1 cellular context compared by ENCODE assay signal in the genomic region with DNA sequence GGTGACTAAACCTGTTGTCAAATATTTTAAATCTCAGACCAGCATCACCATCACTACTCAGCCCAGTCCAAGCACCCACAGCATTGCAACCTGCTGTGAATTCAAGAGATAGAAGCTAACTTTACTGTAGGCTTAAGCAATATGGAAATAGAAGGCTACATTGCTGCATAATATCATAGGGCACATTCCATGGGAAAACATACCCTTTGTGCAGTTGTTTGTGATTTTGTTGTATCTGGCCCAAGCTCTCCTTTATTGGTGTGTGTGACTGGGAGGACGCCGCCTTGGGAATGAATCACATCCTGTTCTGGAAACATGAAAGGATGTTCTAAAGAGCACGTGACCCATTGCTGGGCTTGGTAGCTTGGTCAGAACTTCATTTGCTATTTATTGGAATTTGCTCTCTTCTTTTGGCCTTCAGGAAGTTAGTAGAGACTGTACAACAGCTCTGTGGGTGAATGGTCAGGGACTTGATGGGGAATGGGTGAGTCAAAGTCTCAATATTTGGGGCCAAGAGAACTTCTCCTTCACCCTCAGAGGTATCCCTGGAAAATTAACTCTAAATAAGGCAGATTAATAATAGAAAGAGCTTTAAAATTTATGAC.
TF ChIP-seq lines count a peak whose summit lies in the region.

No MANE protein-coding gene starts in this region.

TF ChIP-seq in HepG2, 621 proteins besides CTCF, POLR2A, EP300 and RAD21 (continued from another document and continues in another):
- TF ChIP-seq, protein P1, sequence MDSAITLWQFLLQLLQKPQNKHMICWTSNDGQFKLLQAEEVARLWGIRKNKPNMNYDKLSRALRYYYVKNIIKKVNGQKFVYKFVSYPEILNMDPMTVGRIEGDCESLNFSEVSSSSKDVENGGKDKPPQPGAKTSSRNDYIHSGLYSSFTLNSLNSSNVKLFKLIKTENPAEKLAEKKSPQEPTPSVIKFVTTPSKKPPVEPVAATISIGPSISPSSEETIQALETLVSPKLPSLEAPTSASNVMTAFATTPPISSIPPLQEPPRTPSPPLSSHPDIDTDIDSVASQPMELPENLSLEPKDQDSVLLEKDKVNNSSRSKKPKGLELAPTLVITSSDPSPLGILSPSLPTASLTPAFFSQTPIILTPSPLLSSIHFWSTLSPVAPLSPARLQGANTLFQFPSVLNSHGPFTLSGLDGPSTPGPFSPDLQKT (CRISPR knock-in tag; IDR thresholded peaks at IDR 0.05; ENCODE audit: borderline replicate concordance): no peak
- TF ChIP-seq ZNF260 (CRISPR knock-in tag; IDR thresholded peaks at IDR 0.05; ENCODE audit: borderline replicate concordance, low read depth) (no peak), ZNF136 (CRISPR knock-in tag; IDR thresholded peaks at IDR 0.05; ENCODE audit: low read depth) (peak; percentile 74; the same call in 1 of the 2 replicates), ZNF790 (CRISPR knock-in tag; IDR thresholded peaks at IDR 0.05; ENCODE audit: borderline replicate concordance) (0 out of 2 replicates have a peak, but pooled peaks have one; percentile 19), GZF1 (CRISPR knock-in tag; IDR thresholded peaks at IDR 0.05) (no peak), CBFB (CRISPR knock-in tag; IDR thresholded peaks at IDR 0.05) (no peak), KDM5A (IDR thresholded peaks at IDR 0.05; ENCODE audit: borderline replicate concordance, low read length) (no peak), JDP2 (CRISPR knock-in tag; IDR thresholded peaks at IDR 0.05; ENCODE audit: borderline replicate concordance) (no peak), ZNF616 (CRISPR knock-in tag; IDR thresholded peaks at IDR 0.05; ENCODE audit: low read depth) (no peak), RFX5 (IDR thresholded peaks at IDR 0.05; ENCODE audit: low read depth, low read length) (no peak), ZNF619 (CRISPR knock-in tag; IDR thresholded peaks at IDR 0.05) (no peak), NCOR1 (IDR thresholded peaks at IDR 0.05; ENCODE audit: borderline replicate concordance, low read length) (no peak; the same call in 1 of the 2 replicates), SOX5 (CRISPR knock-in tag; IDR thresholded peaks at IDR 0.05; ENCODE audit: borderline replicate concordance) (peak; percentile 95), IRF2 (CRISPR knock-in tag; IDR thresholded peaks at IDR 0.05) (peak; percentile 88), ZNF850 (CRISPR knock-in tag; conservative IDR thresholded peaks at IDR 0.05) (no peak), ZNF772 (CRISPR knock-in tag; IDR thresholded peaks at IDR 0.05) (no peak), CBX5 (CRISPR knock-in tag; IDR thresholded peaks at IDR 0.05; ENCODE audit: borderline replicate concordance) (peak; percentile 52; the same call in 1 of the 2 replicates), JUNB (CRISPR knock-in tag; IDR thresholded peaks at IDR 0.05; ENCODE audit: borderline replicate concordance) (peak; percentile 89; the same call in 1 of the 2 replicates), HNF4A (CRISPR knock-in tag; IDR thresholded peaks at IDR 0.05) (peak; percentile 45; the same call in 1 of the 2 replicates), ZKSCAN1 (IDR thresholded peaks at IDR 0.05; ENCODE audit: low read length) (no peak; the same call in 1 of the 2 replicates), ZNF224 (CRISPR knock-in tag; IDR thresholded peaks at IDR 0.05) (no peak), ZNF629 (CRISPR knock-in tag; conservative IDR thresholded peaks at IDR 0.05) (no peak; the same call in 1 of the 2 replicates), POLR2AphosphoS2 (IDR thresholded peaks at IDR 0.05; ENCODE audit: low read depth, low read length) (no peak), ZNF10 (CRISPR knock-in tag; IDR thresholded peaks at IDR 0.05; ENCODE audit: borderline replicate concordance, low read depth) (no peak), CC2D1A (CRISPR knock-in tag; IDR thresholded peaks at IDR 0.05) (no peak), ERF (CRISPR knock-in tag; IDR thresholded peaks at IDR 0.05) (0 out of 2 replicates have a peak, but pooled peaks have one; percentile 52), PHF8 (CRISPR knock-in tag; IDR thresholded peaks at IDR 0.05) (0 out of 2 replicates have a peak, but pooled peaks have one; percentile 15), EZH2 (conservative IDR thresholded peaks at IDR 0.05; ENCODE audit: low read depth, low read length) (no peak), ZBTB21 (CRISPR knock-in tag; IDR thresholded peaks at IDR 0.05) (no peak), NFE2 (CRISPR knock-in tag; IDR thresholded peaks at IDR 0.05) (no peak), SALL1 (CRISPR knock-in tag; IDR thresholded peaks at IDR 0.05) (peak; percentile 93), ZNF550 (CRISPR knock-in tag; IDR thresholded peaks at IDR 0.05; ENCODE audit: borderline replicate concordance) (no peak), ZNF205 (CRISPR knock-in tag; IDR thresholded peaks at IDR 0.05) (0 out of 2 replicates have a peak, but pooled peaks have one; percentile 23), RBM22 (optimal IDR thresholded peaks at IDR 0.05; ENCODE audit: low read length) (no peak), HOXA5 (CRISPR knock-in tag; IDR thresholded peaks at IDR 0.05) (peak; percentile 21; the same call in 1 of the 2 replicates), ZFP82 (CRISPR knock-in tag; IDR thresholded peaks at IDR 0.05; ENCODE audit: borderline replicate concordance) (peak; percentile 82; the same call in 1 of the 2 replicates), FOXJ3 (CRISPR knock-in tag; IDR thresholded peaks at IDR 0.05; ENCODE audit: borderline replicate concordance) (peak; percentile 68; the same call in 1 of the 2 replicates), JARID2 (CRISPR knock-in tag; IDR thresholded peaks at IDR 0.05; ENCODE audit: insufficient replicate concordance) (peak; percentile 74)
- TF ChIP-seq, protein P2, sequence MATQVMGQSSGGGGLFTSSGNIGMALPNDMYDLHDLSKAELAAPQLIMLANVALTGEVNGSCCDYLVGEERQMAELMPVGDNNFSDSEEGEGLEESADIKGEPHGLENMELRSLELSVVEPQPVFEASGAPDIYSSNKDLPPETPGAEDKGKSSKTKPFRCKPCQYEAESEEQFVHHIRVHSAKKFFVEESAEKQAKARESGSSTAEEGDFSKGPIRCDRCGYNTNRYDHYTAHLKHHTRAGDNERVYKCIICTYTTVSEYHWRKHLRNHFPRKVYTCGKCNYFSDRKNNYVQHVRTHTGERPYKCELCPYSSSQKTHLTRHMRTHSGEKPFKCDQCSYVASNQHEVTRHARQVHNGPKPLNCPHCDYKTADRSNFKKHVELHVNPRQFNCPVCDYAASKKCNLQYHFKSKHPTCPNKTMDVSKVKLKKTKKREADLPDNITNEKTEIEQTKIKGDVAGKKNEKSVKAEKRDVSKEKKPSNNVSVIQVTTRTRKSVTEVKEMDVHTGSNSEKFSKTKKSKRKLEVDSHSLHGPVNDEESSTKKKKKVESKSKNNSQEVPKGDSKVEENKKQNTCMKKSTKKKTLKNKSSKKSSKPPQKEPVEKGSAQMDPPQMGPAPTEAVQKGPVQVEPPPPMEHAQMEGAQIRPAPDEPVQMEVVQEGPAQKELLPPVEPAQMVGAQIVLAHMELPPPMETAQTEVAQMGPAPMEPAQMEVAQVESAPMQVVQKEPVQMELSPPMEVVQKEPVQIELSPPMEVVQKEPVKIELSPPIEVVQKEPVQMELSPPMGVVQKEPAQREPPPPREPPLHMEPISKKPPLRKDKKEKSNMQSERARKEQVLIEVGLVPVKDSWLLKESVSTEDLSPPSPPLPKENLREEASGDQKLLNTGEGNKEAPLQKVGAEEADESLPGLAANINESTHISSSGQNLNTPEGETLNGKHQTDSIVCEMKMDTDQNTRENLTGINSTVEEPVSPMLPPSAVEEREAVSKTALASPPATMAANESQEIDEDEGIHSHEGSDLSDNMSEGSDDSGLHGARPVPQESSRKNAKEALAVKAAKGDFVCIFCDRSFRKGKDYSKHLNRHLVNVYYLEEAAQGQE (IDR thresholded peaks at IDR 0.05; ENCODE audit: borderline replicate concordance in 1 of 2, low read depth in 1 of 2, low read length in 2 of 2): peak in 1 of 2 experiments; percentile 72; a peak in 1 of 4 replicates
- TF ChIP-seq, protein P3, sequence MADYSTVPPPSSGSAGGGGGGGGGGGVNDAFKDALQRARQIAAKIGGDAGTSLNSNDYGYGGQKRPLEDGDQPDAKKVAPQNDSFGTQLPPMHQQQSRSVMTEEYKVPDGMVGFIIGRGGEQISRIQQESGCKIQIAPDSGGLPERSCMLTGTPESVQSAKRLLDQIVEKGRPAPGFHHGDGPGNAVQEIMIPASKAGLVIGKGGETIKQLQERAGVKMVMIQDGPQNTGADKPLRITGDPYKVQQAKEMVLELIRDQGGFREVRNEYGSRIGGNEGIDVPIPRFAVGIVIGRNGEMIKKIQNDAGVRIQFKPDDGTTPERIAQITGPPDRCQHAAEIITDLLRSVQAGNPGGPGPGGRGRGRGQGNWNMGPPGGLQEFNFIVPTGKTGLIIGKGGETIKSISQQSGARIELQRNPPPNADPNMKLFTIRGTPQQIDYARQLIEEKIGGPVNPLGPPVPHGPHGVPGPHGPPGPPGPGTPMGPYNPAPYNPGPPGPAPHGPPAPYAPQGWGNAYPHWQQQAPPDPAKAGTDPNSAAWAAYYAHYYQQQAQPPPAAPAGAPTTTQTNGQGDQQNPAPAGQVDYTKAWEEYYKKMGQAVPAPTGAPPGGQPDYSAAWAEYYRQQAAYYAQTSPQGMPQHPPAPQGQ (CRISPR knock-in tag; IDR thresholded peaks at IDR 0.05; ENCODE audit: borderline replicate concordance): no peak
- TF ChIP-seq, protein P4, sequence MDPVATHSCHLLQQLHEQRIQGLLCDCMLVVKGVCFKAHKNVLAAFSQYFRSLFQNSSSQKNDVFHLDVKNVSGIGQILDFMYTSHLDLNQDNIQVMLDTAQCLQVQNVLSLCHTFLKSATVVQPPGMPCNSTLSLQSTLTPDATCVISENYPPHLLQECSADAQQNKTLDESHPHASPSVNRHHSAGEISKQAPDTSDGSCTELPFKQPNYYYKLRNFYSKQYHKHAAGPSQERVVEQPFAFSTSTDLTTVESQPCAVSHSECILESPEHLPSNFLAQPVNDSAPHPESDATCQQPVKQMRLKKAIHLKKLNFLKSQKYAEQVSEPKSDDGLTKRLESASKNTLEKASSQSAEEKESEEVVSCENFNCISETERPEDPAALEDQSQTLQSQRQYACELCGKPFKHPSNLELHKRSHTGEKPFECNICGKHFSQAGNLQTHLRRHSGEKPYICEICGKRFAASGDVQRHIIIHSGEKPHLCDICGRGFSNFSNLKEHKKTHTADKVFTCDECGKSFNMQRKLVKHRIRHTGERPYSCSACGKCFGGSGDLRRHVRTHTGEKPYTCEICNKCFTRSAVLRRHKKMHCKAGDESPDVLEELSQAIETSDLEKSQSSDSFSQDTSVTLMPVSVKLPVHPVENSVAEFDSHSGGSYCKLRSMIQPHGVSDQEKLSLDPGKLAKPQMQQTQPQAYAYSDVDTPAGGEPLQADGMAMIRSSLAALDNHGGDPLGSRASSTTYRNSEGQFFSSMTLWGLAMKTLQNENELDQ (CRISPR knock-in tag; IDR thresholded peaks at IDR 0.05; ENCODE audit: borderline replicate concordance): no peak
- TF ChIP-seq, protein P5, sequence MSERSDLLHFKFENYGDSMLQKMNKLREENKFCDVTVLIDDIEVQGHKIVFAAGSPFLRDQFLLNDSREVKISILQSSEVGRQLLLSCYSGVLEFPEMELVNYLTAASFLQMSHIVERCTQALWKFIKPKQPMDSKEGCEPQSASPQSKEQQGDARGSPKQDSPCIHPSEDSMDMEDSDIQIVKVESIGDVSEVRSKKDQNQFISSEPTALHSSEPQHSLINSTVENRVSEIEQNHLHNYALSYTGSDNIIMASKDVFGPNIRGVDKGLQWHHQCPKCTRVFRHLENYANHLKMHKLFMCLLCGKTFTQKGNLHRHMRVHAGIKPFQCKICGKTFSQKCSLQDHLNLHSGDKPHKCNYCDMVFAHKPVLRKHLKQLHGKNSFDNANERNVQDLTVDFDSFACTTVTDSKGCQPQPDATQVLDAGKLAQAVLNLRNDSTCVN (CRISPR knock-in tag; IDR thresholded peaks at IDR 0.05; ENCODE audit: borderline replicate concordance): peak; percentile 90
- TF ChIP-seq, protein P6, sequence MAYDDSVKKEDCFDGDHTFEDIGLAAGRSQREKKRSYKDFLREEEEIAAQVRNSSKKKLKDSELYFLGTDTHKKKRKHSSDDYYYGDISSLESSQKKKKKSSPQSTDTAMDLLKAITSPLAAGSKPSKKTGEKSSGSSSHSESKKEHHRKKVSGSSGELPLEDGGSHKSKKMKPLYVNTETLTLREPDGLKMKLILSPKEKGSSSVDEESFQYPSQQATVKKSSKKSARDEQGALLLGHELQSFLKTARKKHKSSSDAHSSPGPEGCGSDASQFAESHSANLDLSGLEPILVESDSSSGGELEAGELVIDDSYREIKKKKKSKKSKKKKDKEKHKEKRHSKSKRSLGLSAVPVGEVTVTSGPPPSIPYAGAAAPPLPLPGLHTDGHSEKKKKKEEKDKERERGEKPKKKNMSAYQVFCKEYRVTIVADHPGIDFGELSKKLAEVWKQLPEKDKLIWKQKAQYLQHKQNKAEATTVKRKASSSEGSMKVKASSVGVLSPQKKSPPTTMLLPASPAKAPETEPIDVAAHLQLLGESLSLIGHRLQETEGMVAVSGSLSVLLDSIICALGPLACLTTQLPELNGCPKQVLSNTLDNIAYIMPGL (CRISPR knock-in tag; IDR thresholded peaks at IDR 0.05; ENCODE audit: borderline replicate concordance in 1 of 2, low read depth in 1 of 2): peak in 1 of 2 experiments; percentile 57; a peak in 1 of 4 replicates
- TF ChIP-seq, protein P7, sequence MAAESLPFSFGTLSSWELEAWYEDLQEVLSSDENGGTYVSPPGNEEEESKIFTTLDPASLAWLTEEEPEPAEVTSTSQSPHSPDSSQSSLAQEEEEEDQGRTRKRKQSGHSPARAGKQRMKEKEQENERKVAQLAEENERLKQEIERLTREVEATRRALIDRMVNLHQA (CRISPR knock-in tag; IDR thresholded peaks at IDR 0.05): no peak
- TF ChIP-seq, protein P8, sequence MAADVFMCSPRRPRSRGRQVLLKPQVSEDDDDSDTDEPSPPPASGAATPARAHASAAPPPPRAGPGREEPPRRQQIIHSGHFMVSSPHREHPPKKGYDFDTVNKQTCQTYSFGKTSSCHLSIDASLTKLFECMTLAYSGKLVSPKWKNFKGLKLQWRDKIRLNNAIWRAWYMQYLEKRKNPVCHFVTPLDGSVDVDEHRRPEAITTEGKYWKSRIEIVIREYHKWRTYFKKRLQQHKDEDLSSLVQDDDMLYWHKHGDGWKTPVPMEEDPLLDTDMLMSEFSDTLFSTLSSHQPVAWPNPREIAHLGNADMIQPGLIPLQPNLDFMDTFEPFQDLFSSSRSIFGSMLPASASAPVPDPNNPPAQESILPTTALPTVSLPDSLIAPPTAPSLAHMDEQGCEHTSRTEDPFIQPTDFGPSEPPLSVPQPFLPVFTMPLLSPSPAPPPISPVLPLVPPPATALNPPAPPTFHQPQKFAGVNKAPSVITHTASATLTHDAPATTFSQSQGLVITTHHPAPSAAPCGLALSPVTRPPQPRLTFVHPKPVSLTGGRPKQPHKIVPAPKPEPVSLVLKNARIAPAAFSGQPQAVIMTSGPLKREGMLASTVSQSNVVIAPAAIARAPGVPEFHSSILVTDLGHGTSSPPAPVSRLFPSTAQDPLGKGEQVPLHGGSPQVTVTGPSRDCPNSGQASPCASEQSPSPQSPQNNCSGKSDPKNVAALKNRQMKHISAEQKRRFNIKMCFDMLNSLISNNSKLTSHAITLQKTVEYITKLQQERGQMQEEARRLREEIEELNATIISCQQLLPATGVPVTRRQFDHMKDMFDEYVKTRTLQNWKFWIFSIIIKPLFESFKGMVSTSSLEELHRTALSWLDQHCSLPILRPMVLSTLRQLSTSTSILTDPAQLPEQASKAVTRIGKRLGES (CRISPR knock-in tag; IDR thresholded peaks at IDR 0.05; ENCODE audit: borderline replicate concordance): no peak
